2 cellular contexts compared by ENCODE assay signal in genomic region chr2:32442020-32442467, GRCh38.
A peak's percentile ranks its signal among the peaks of the same experiment; 100 is the strongest.
TF ChIP-seq lines count a peak whose summit lies in the region.

No MANE protein-coding gene starts in this region.

TF ChIP-seq in endothelial cell of umbilical vein, 7 proteins besides CTCF, POLR2A, EP300 and RAD21 (continued from another document):
- no peak for TF ChIP-seq GATA2 (IDR thresholded peaks at IDR 0.05; ENCODE audit: insufficient read depth, insufficient read length, low read depth, low read length)
- no peak for TF ChIP-seq MAX (IDR thresholded peaks at IDR 0.05; ENCODE audit: insufficient read depth, insufficient read length)
- no peak for TF ChIP-seq FOS (IDR thresholded peaks at IDR 0.05; ENCODE audit: borderline replicate concordance, insufficient read depth, low read length)
- TF ChIP-seq JUN (IDR thresholded peaks at IDR 0.05; ENCODE audit: borderline replicate concordance, insufficient read depth, insufficient read length, low read depth), result no peak
- no peak for TF ChIP-seq EZH2 (IDR thresholded peaks at IDR 0.05; ENCODE audit: borderline replicate concordance, low read depth, low read length, severe bottlenecking)

TF ChIP-seq in HepG2, 621 proteins besides CTCF, POLR2A, EP300 and RAD21 (continues in another document):
- TF ChIP-seq ATF2 (CRISPR knock-in tag; IDR thresholded peaks at IDR 0.05), result 0 out of 2 replicates have a peak, but pooled peaks have one; percentile 31
- TF ChIP-seq NR2F6 (IDR thresholded peaks at IDR 0.05), result no peak
- 0 out of 2 replicates have a peak, but pooled peaks have one; percentile 2 for TF ChIP-seq NR2F6 (CRISPR knock-in tag; IDR thresholded peaks at IDR 0.05)
- peak; percentile 89 for TF ChIP-seq HNF1B (CRISPR knock-in tag; IDR thresholded peaks at IDR 0.05)
- no peak for TF ChIP-seq AHR (CRISPR knock-in tag; IDR thresholded peaks at IDR 0.05)
- TF ChIP-seq ARID4A (CRISPR knock-in tag; IDR thresholded peaks at IDR 0.05; ENCODE audit: borderline replicate concordance), result no peak; the same call in 1 of the 2 replicates
- TF ChIP-seq ZNF460 (CRISPR knock-in tag; IDR thresholded peaks at IDR 0.05; ENCODE audit: borderline replicate concordance), result no peak
- no peak for TF ChIP-seq ZNF44 (CRISPR knock-in tag; IDR thresholded peaks at IDR 0.05)
- no peak for TF ChIP-seq ZNF263 (CRISPR knock-in tag; IDR thresholded peaks at IDR 0.05)
- TF ChIP-seq ZBTB7B (CRISPR knock-in tag; IDR thresholded peaks at IDR 0.05), result no peak
- peak; percentile 33; the same call in 1 of the 2 replicates for TF ChIP-seq KLF9 (CRISPR knock-in tag; IDR thresholded peaks at IDR 0.05; ENCODE audit: low read depth)
- TF ChIP-seq ZNF790 (CRISPR knock-in tag; IDR thresholded peaks at IDR 0.05; ENCODE audit: borderline replicate concordance), result no peak
- no peak for TF ChIP-seq NFAT5 (CRISPR knock-in tag; IDR thresholded peaks at IDR 0.05)
- 0 out of 2 replicates have a peak, but pooled peaks have one; percentile 39 for TF ChIP-seq STAT6 (CRISPR knock-in tag; IDR thresholded peaks at IDR 0.05; ENCODE audit: borderline replicate concordance)
- no peak for TF ChIP-seq ZNF34 (CRISPR knock-in tag; IDR thresholded peaks at IDR 0.05; ENCODE audit: borderline replicate concordance)
- no peak for TF ChIP-seq E2F1 (CRISPR knock-in tag; IDR thresholded peaks at IDR 0.05)
- peak; percentile 48; the same call in 1 of the 2 replicates for TF ChIP-seq MED1 (CRISPR knock-in tag; IDR thresholded peaks at IDR 0.05)
- peak; percentile 36; the same call in 1 of the 2 replicates for TF ChIP-seq FOXO1 (CRISPR knock-in tag; IDR thresholded peaks at IDR 0.05)
- peak; percentile 38; the same call in 1 of the 2 replicates for TF ChIP-seq RARG (CRISPR knock-in tag; IDR thresholded peaks at IDR 0.05; ENCODE audit: low read depth)
- TF ChIP-seq ARID5B (CRISPR knock-in tag; IDR thresholded peaks at IDR 0.05), result peak; percentile 67
- 0 out of 2 replicates have a peak, but pooled peaks have one; percentile 14 for TF ChIP-seq ZFP1 (CRISPR knock-in tag; IDR thresholded peaks at IDR 0.05)
- TF ChIP-seq SOX13 (IDR thresholded peaks at IDR 0.05), result no peak
- TF ChIP-seq SOX13 (CRISPR knock-in tag; conservative IDR thresholded peaks at IDR 0.05 in 1 of 2, IDR thresholded peaks at IDR 0.05 in 1 of 2), result peak in 1 of 2 experiments; percentile 88; a peak in 2 of 4 replicates
- no peak for TF ChIP-seq EEA1 (CRISPR knock-in tag; IDR thresholded peaks at IDR 0.05; ENCODE audit: borderline replicate concordance)
- peak; percentile 55; the same call in 1 of the 2 replicates for TF ChIP-seq RXRB (CRISPR knock-in tag; IDR thresholded peaks at IDR 0.05; ENCODE audit: borderline replicate concordance)
- no peak for TF ChIP-seq MXD4 (CRISPR knock-in tag; IDR thresholded peaks at IDR 0.05)
- TF ChIP-seq NFKBIZ (CRISPR knock-in tag; IDR thresholded peaks at IDR 0.05), result 0 out of 2 replicates have a peak, but pooled peaks have one; percentile 32
- TF ChIP-seq HHEX (CRISPR knock-in tag; IDR thresholded peaks at IDR 0.05), result no peak
- peak; percentile 70; the same call in 1 of the 2 replicates for TF ChIP-seq ZMYM4 (CRISPR knock-in tag; IDR thresholded peaks at IDR 0.05)
- no peak for TF ChIP-seq TERF1 (CRISPR knock-in tag; IDR thresholded peaks at IDR 0.05)
- no peak for TF ChIP-seq HCFC1 (IDR thresholded peaks at IDR 0.05; ENCODE audit: low read depth, low read length)
